Comparison of ENCODE assay signal across 29 cellular contexts in the genomic region with DNA sequence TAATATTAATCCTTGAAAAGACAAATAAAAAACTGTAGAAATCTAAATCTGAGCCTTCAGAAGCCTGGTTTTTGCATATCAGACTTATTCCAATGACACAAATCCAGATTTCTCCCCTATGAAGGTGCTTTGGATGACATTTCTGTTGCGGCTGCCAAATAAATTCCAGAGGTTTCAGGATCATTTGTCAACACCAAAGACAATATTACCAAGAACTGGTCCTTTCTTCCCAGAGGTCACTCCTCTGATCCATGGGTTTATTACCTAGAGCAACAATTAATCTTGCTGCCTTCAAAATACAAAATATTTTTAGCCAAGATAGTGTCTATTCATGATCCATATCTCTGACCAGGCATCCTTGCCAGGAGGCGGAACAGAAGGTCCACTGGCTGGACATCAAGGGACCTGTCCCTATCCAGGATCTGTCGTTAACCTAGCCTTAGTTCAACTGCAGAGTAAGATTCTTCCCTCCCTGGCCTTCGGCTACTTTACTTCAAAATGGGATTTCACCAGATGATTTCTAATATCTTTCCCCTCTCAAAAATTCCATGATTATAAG.
"Had no signal": no experiment of that assay in that cellular context is flagged by ENCODE, and none has a peak within 500 bp of the region (broad histone marks: within the 10 kb centered on the region; RNA-seq: fewer than 3 reads in every experiment).

No MANE protein-coding gene starts in this region.

- FAIRE-seq: colon had no signal

- H3K27ac ChIP-seq: ascending aorta, brain microvascular endothelial cell, cardiac muscle cell, Peyer's patch, RWPE1, SJCRH30 had no signal

- H3K36me3 ChIP-seq: ascending aorta, brain microvascular endothelial cell, cardiac muscle cell, Peyer's patch, SJCRH30 had no signal

- H3K27me3 ChIP-seq: ascending aorta, cardiac muscle cell, Peyer's patch had no signal

- H3K4me3 ChIP-seq: ascending aorta, cardiac muscle cell, Peyer's patch, SJCRH30 had no signal

- H3K27ac Mint-ChIP-seq: activated B cell treated with CpG ODN at 0.5 μM for 24 hours; activated CD4-positive, alpha-beta memory T cell treated with anti-CD3 and anti-CD28 coated beads for 36 hours; activated CD4-positive, alpha-beta T cell treated with anti-CD3 and anti-CD28 coated beads, Interleukin-2, amount 10 ng/mL, durations not matched to agents 24 days and 14 days; activated naive CD4-positive, alpha-beta T cell treated with anti-CD3 and anti-CD28 coated beads, Interleukin-2, amount 50 U/mL, for 72 hours; activated naive CD8-positive, alpha-beta T cell treated with anti-CD3 and anti-CD28 coated beads, Interleukin-2, amount 50 U/mL, for 24 hours; T-helper 1 cell treated with Interleukin-12 subunit alpha and Interleukin-12 subunit beta and Interleukin-4 antibody, amounts not matched to agents 30 μg/mL and 1 μg/mL, for 36 hours had no signal

- H3K4me1 Mint-ChIP-seq: activated CD4-positive, alpha-beta T cell treated with anti-CD3 and anti-CD28 coated beads, Interleukin-2, amount 10 ng/mL, durations not matched to agents 24 days and 14 days had no signal

- H3K9me3 Mint-ChIP-seq: activated B cell treated with CpG ODN at 0.5 μM for 24 hours; activated CD4-positive, alpha-beta memory T cell treated with anti-CD3 and anti-CD28 coated beads for 36 hours; activated CD4-positive, alpha-beta T cell treated with anti-CD3 and anti-CD28 coated beads, Interleukin-2, amount 10 ng/mL, durations not matched to agents 24 days and 14 days; activated naive CD8-positive, alpha-beta T cell treated with anti-CD3 and anti-CD28 coated beads, Interleukin-2, amount 50 U/mL, for 24 hours; activated T-cell treated with anti-CD3 and anti-CD28 coated beads, Interleukin-2, amount 50 U/mL, for 4 hours; T-helper 1 cell treated with Interleukin-12 subunit alpha and Interleukin-12 subunit beta and Interleukin-4 antibody, amounts not matched to agents 30 μg/mL and 1 μg/mL, for 36 hours had no signal

- H3K4me3 Mint-ChIP-seq: activated B cell treated with CpG ODN at 0.5 μM for 24 hours; activated CD4-positive, alpha-beta memory T cell treated with anti-CD3 and anti-CD28 coated beads for 36 hours; activated CD4-positive, alpha-beta T cell treated with anti-CD3 and anti-CD28 coated beads, Interleukin-2, amount 10 ng/mL, durations not matched to agents 24 days and 14 days; activated naive CD8-positive, alpha-beta T cell treated with anti-CD3 and anti-CD28 coated beads, Interleukin-2, amount 50 U/mL, for 24 hours; activated T-cell treated with anti-CD3 and anti-CD28 coated beads, Interleukin-2, amount 50 U/mL, for 4 hours; T-helper 1 cell treated with Interleukin-12 subunit alpha and Interleukin-12 subunit beta and Interleukin-4 antibody, amounts not matched to agents 30 μg/mL and 1 μg/mL, for 36 hours had no signal

- ATAC-seq: activated naive CD4-positive, alpha-beta T cell treated with anti-CD3 and anti-CD28 coated beads, Interleukin-2, amount 50 U/mL, for 72 hours; activated naive CD8-positive, alpha-beta T cell treated with anti-CD3 and anti-CD28 coated beads, Interleukin-2, amount 50 U/mL, for 24 hours; activated T-cell treated with anti-CD3 and anti-CD28 coated beads, Interleukin-2, amount 50 U/mL, for 4 hours had no signal

- H3K9me3 ChIP-seq: ascending aorta, Peyer's patch, SJCRH30 had no signal

- H3K36me3 Mint-ChIP-seq: activated CD4-positive, alpha-beta memory T cell treated with anti-CD3 and anti-CD28 coated beads for 36 hours; activated naive CD4-positive, alpha-beta T cell treated with anti-CD3 and anti-CD28 coated beads, Interleukin-2, amount 50 U/mL, for 72 hours had no signal

- DNase-seq: activated B cell treated with CpG ODN at 0.5 μM for 24 hours; activated CD4-positive, alpha-beta memory T cell treated with anti-CD3 and anti-CD28 coated beads for 36 hours; activated CD4-positive, alpha-beta T cell treated with anti-CD3 and anti-CD28 coated beads for 1 hour; activated CD4-positive, alpha-beta T cell treated with anti-CD3 and anti-CD28 coated beads, Interleukin-2, amount 10 ng/mL, durations not matched to agents 24 days and 14 days; activated CD8-positive, alpha-beta memory T cell treated with anti-CD3 and anti-CD28 coated beads for 24 hours; activated effector memory CD4-positive, alpha-beta T cell treated with anti-CD3 and anti-CD28 coated beads, Interleukin-2, amount 50 U/mL, for 16 hours; activated naive CD4-positive, alpha-beta T cell treated with Interleukin-2 at 50 U/mL for 16 hours; activated naive CD8-positive, alpha-beta T cell treated with anti-CD3 and anti-CD28 coated beads, Interleukin-2, amount 50 U/mL, for 24 hours; activated T-cell treated with anti-CD3 and anti-CD28 coated beads, Interleukin-2, amount 50 U/mL, for 4 hours; amniotic stem cell; brain microvascular endothelial cell; cerebellar nuclear complex; NCI-H1048; NCI-H146; NCI-H187 treated with DMSO at 0.1 percent for 48 hours; NCI-H2081 treated with DMSO at 0.1 percent for 48 hours; NCI-H2171; NCI-H2227 treated with DMSO at 0.1 percent for 48 hours; NCI-H446 treated with DMSO at 0.1 percent for 48 hours; NCI-H82; Peyer's patch; Right ventricle myocardium superior; SJCRH30 had no signal
